ENCODE assay signal across 19 cellular contexts in the genomic region with DNA sequence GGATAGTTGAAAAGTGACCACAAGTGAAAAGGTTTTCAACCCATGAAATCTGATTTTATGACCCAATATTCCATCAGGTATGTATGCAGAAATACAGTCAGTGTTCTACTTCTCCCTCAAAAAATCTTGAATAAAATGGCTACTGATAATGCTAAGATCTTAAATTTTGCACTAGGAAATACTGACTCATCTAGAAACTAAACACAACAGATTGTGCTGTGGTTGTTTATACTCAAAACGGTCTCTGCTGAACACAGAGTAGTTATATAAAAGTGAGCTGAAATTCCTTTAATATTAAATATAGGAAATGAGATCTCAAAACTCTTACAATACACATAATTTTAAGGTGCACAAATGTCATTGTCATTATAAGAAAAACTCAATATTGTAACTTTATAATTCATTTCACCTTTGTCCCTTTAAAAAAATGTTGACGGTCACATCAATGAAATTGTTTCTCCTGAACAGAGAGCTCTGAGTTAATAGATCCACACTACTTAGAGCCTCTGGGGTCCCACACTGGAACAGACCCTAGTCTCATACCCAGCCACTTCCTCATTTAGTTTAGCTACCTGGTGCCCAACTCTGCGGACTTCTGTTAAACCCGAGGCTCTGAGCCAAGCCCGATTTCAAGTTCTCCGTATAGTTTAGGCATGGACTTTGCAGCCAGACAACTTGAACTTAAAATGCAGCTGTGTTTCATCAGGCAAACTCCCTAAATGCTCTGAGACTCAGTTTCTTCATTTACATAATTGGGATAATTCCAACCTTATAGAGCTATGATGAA.
"Had no signal": no experiment of that assay in that cellular context is flagged by ENCODE, and none has a peak within 500 bp of the region (broad histone marks: within the 10 kb centered on the region; RNA-seq: fewer than 3 reads in every experiment).

No MANE protein-coding gene starts in this region.

- H3K36me3 Mint-ChIP-seq: natural killer cell; stimulated activated naive B cell treated with anti-CD40 and anti-IgM and Interleukin-4, amounts not matched to agents 10 μg/mL and 1 μg/mL and 100 μg/mL, for 72 hours had no signal

- H3K27me3 ChIP-seq: brain microvascular endothelial cell, esophagus squamous epithelium, tibial artery, uterus had no signal

- H3K4me3 Mint-ChIP-seq: activated T-helper 1 cell treated with anti-CD3 and anti-CD28 coated beads, Interleukin-12 subunit alpha, Interleukin-12 subunit beta, Interleukin-2, Interleukin-4 antibody, amounts not matched to agents 30 ng/mL and 10 ng/mL and 1 ng/mL, durations not matched to agents 14 hours and 24 hours and 36 hours; natural killer cell; stimulated activated naive B cell treated with anti-CD40 and anti-IgM and Interleukin-4, amounts not matched to agents 10 μg/mL and 1 μg/mL and 100 μg/mL, for 72 hours had no signal

- H3K4me1 ChIP-seq: esophagus squamous epithelium, foreskin keratinocyte, tibial artery, uterus had no signal

- H3K36me3 ChIP-seq: brain microvascular endothelial cell, esophagus squamous epithelium, tibial artery, uterus had no signal

- H3K27ac Mint-ChIP-seq: activated T-helper 1 cell treated with anti-CD3 and anti-CD28 coated beads, Interleukin-12 subunit alpha, Interleukin-12 subunit beta, Interleukin-2, Interleukin-4 antibody, amounts not matched to agents 30 ng/mL and 10 ng/mL and 1 ng/mL, durations not matched to agents 14 hours and 24 hours and 36 hours; natural killer cell; stimulated activated naive B cell treated with anti-CD40 and anti-IgM and Interleukin-4, amounts not matched to agents 10 μg/mL and 1 μg/mL and 100 μg/mL, for 72 hours had no signal

- DNase-seq: activated naive CD4-positive, alpha-beta T cell; anterior cingulate cortex; brain microvascular endothelial cell; effector CD8-positive, alpha-beta T cell; esophagus squamous epithelium; foreskin keratinocyte; glutamatergic neuron; hypothalamus; left ventricle myocardium superior; mesendoderm; natural killer cell; nucleus accumbens; posterior cingulate gyrus; stimulated activated CD4-positive, alpha-beta T cell treated with anti-CD3 and anti-CD28 coated beads, Interleukin-4, amount 100 ng/mL, for 1 hour; stimulated activated naive B cell treated with anti-CD40 and anti-IgM and Interleukin-4, amounts not matched to agents 10 μg/mL and 1 μg/mL and 100 μg/mL, for 72 hours; tibial artery; uterus had no signal

- H3K27me3 Mint-ChIP-seq: stimulated activated naive B cell treated with anti-CD40 and anti-IgM and Interleukin-4, amounts not matched to agents 10 μg/mL and 1 μg/mL and 100 μg/mL, for 72 hours had no signal

- H3K9me3 Mint-ChIP-seq: activated T-helper 1 cell treated with anti-CD3 and anti-CD28 coated beads, Interleukin-12 subunit alpha, Interleukin-12 subunit beta, Interleukin-2, Interleukin-4 antibody, amounts not matched to agents 30 ng/mL and 10 ng/mL and 1 ng/mL, durations not matched to agents 14 hours and 24 hours and 36 hours; natural killer cell; stimulated activated naive B cell treated with anti-CD40 and anti-IgM and Interleukin-4, amounts not matched to agents 10 μg/mL and 1 μg/mL and 100 μg/mL, for 72 hours had no signal

- H3K4me3 ChIP-seq: esophagus squamous epithelium, tibial artery, uterus had no signal

- H3K27ac ChIP-seq: brain microvascular endothelial cell, esophagus squamous epithelium, foreskin keratinocyte, tibial artery, uterus had no signal

- FAIRE-seq: endothelial cell of umbilical vein had no signal

- H3K4me1 Mint-ChIP-seq: natural killer cell; stimulated activated naive B cell treated with anti-CD40 and anti-IgM and Interleukin-4, amounts not matched to agents 10 μg/mL and 1 μg/mL and 100 μg/mL, for 72 hours had no signal

- H3K9me3 ChIP-seq: esophagus squamous epithelium, tibial artery, uterus had no signal

- ATAC-seq: foreskin keratinocyte; left ventricle myocardium superior; natural killer cell; stimulated activated naive B cell treated with anti-CD40 and anti-IgM and Interleukin-4, amounts not matched to agents 10 μg/mL and 1 μg/mL and 100 μg/mL, for 72 hours had no signal
